Comparison of ENCODE assay signal across 1 cellular context in the genomic region with DNA sequence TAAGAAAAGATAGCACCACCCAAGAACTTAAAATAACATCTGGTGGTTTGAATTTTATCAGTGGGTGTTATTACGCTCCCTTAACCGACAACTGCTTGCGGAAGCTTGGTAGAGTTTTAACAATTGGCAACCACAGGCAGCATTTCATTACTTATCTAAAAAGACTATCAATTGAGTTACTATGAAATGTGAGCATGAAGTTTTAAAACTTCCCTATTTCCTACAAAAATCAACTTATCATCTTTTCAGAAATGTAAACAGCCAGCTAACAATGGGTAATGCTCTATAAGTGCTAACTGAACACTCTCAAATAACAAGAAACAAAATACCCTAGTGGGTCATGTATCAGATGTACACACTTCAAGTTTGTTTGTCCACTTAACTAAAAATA.
TF ChIP-seq lines count a peak whose summit lies in the region.

No MANE protein-coding gene starts in this region.

TF ChIP-seq in SK-N-SH treated with all-trans-retinoic acid at 6 μM for 48 hours, 23 proteins besides CTCF, POLR2A, EP300 and RAD21 (continued from another document):
- TF ChIP-seq, protein P1, sequence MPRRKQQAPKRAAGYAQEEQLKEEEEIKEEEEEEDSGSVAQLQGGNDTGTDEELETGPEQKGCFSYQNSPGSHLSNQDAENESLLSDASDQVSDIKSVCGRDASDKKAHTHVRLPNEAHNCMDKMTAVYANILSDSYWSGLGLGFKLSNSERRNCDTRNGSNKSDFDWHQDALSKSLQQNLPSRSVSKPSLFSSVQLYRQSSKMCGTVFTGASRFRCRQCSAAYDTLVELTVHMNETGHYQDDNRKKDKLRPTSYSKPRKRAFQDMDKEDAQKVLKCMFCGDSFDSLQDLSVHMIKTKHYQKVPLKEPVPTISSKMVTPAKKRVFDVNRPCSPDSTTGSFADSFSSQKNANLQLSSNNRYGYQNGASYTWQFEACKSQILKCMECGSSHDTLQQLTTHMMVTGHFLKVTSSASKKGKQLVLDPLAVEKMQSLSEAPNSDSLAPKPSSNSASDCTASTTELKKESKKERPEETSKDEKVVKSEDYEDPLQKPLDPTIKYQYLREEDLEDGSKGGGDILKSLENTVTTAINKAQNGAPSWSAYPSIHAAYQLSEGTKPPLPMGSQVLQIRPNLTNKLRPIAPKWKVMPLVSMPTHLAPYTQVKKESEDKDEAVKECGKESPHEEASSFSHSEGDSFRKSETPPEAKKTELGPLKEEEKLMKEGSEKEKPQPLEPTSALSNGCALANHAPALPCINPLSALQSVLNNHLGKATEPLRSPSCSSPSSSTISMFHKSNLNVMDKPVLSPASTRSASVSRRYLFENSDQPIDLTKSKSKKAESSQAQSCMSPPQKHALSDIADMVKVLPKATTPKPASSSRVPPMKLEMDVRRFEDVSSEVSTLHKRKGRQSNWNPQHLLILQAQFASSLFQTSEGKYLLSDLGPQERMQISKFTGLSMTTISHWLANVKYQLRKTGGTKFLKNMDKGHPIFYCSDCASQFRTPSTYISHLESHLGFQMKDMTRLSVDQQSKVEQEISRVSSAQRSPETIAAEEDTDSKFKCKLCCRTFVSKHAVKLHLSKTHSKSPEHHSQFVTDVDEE (CRISPR knock-in tag; IDR thresholded peaks at IDR 0.05): no peak
- TF ChIP-seq TCF4 (CRISPR knock-in tag; IDR thresholded peaks at IDR 0.05; ENCODE audit: borderline replicate concordance) (no peak), BACH2 (CRISPR knock-in tag; IDR thresholded peaks at IDR 0.05; ENCODE audit: borderline replicate concordance) (no peak), OSR1 (CRISPR knock-in tag; IDR thresholded peaks at IDR 0.05) (no peak), ISL1 (CRISPR knock-in tag; IDR thresholded peaks at IDR 0.05) (no peak)
- TF ChIP-seq, protein P2, sequence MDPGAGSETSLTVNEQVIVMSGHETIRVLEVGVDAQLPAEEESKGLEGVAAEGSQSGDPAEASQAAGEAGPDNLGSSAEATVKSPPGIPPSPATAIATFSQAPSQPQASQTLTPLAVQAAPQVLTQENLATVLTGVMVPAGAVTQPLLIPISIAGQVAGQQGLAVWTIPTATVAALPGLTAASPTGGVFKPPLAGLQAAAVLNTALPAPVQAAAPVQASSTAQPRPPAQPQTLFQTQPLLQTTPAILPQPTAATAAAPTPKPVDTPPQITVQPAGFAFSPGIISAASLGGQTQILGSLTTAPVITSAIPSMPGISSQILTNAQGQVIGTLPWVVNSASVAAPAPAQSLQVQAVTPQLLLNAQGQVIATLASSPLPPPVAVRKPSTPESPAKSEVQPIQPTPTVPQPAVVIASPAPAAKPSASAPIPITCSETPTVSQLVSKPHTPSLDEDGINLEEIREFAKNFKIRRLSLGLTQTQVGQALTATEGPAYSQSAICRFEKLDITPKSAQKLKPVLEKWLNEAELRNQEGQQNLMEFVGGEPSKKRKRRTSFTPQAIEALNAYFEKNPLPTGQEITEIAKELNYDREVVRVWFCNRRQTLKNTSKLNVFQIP (CRISPR knock-in tag; IDR thresholded peaks at IDR 0.05; ENCODE audit: borderline replicate concordance, low read depth): no peak
TF ChIP-seq in SK-N-SH treated with all-trans-retinoic acid at 6 μM for 48 hours: peak in this region for 0.
